ENCODE assay signal across 8 cellular contexts in the genomic region with DNA sequence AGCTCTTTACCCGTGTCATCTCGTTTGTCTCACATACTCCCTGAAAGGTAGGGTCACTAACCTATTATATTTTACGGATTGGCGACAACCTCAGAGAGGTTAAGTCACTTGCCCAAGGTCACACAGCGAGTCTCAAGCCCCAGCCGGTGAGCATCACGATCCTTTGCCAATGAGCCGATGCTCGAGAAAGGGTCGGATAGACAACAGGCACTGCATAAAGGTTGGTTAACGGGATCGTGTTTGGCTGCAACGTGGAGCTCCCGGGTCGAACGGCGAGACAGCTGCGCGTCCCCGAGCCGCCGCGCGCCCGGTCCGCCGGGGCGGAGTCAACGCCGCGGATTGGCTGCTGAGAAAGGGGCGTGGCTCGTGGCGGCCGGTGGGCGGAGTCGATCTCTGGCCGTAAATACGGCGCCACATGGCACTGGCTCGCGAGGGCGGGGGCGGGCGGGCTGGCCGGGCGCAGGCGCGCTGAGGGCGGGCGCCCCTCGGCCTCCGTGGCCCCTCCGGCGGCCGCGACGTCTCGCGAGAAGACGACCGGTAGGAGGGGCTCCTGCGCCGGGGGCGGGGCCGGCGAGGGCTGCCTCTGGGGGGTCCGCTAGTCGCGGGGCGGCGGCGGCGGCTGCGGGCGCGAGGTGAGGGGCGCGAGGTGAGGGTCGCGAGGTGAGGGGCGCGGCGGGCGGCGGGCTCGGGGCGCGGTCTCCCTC. TPM values are rescaled to one million over a fixed set of nuclear protein-coding genes. Genes with fewer than 3 reads are reported as not detected.
A peak's percentile ranks its signal among the peaks of the same experiment; 100 is the strongest.
DNase-seq lines count a peak whose midpoint lies in the region; ATAC-seq and TF ChIP-seq lines count a peak whose summit lies in the region.

A gene (plus strand): TSS at position 598 of the 704 bp plus-strand sequence. CDS start 29,029 bp downstream, outside the sequence.

- WGBS in smooth muscle cell (ENCODE audit: low lambda C conversion rate), result 3% methylated on average over 71 of the region's 89 CpGs

- peak within 1 kb of the TSS; percentile 64 for H2AFZ ChIP-seq in smooth muscle cell (ENCODE audit: low read depth)

- H3K27me3 ChIP-seq in smooth muscle cell (ENCODE audit: low read depth), result no peaks in the 10 kb centered on the region

- H3K36me3 Mint-ChIP-seq in immature natural killer cell, result peaks cover 6 to 8% (median 6%) of the 10 kb centered on the region in 3 donors

- H3K79me2 ChIP-seq in smooth muscle cell (ENCODE audit: low read depth), result peaks cover 19% of the 10 kb centered on the region

- no peaks in the 10 kb centered on the region for H3K36me3 ChIP-seq in smooth muscle cell (ENCODE audit: low read depth)

- H3K4me3 ChIP-seq in smooth muscle cell, result peak within 1 kb of the TSS; percentile 73

- no peaks in the 10 kb centered on the region for H3K9me3 Mint-ChIP-seq in immature natural killer cell

- H3K4me1 Mint-ChIP-seq in immature natural killer cell, result peaks cover 59 to 67% of the 10 kb centered on the region in 2 donors

- H3F3A ChIP-seq in smooth muscle cell (ENCODE audit: low read depth), result peaks cover 24% of the 10 kb centered on the region

- ATAC-seq in GM18867 (IDR thresholded peaks at IDR 0.05; ENCODE audit: unreplicated experiment) (peak; percentile 42), HG03159 (IDR thresholded peaks at IDR 0.05; ENCODE audit: unreplicated experiment) (peak; percentile 42)

- peak within 1 kb of the TSS; percentile 97 to 100 (median 98) for H3K27ac Mint-ChIP-seq in immature natural killer cell

- peak within 1 kb of the TSS; percentile 40 for H3K27ac ChIP-seq in smooth muscle cell (ENCODE audit: low read depth)

- peak within 1 kb of the TSS; percentile 93 to 99 (median 96) for H3K4me3 Mint-ChIP-seq in immature natural killer cell

- peaks cover 17 to 29% (median 18%) of the 10 kb centered on the region in 3 donors for H3K27me3 Mint-ChIP-seq in immature natural killer cell (ENCODE audit: low read depth in 3 of 3)

- no peaks in the 10 kb centered on the region for H3K9me3 ChIP-seq in smooth muscle cell (replicated peaks; ENCODE audit: low read depth)

- peak within 1 kb of the TSS; percentile 88 for H3K4me2 ChIP-seq in smooth muscle cell

- DNase-seq in A172 (ENCODE audit: low spot score) (peak; percentile 84), NCI-H2227 treated with DMSO at 0.1 percent for 48 hours (lab: John Stamatoyannopoulos, UW) (peak; percentile 89), immature natural killer cell (peak; percentile 95 to 97 (median 96)), smooth muscle cell (lab: John Stamatoyannopoulos, UW; ENCODE audit: unreplicated experiment) (peak; percentile 83)
- peak; percentile 85 for DNase-seq in activated CD4-positive, CD25-positive, alpha-beta regulatory T cell treated with anti-CD3 and anti-CD28 coated beads, Interleukin-2, amount 50 U/mL, for 16 hours (ENCODE audit: low read depth, low spot score)
- peak; percentile 93 for DNase-seq in central memory CD4-positive, alpha-beta T cell

- peak within 1 kb of the TSS; percentile 80 for H3K9ac ChIP-seq in smooth muscle cell (ENCODE audit: low read depth)

- peaks cover 11% of the 10 kb centered on the region for H4K20me1 ChIP-seq in smooth muscle cell (ENCODE audit: low read depth)

- TF ChIP-seq CTCF in smooth muscle cell (IDR thresholded peaks at IDR 0.05; ENCODE audit: borderline replicate concordance, insufficient read depth, poor library complexity, severe bottlenecking), result no peak

- peaks cover 8% of the 10 kb centered on the region for H3K4me1 ChIP-seq in smooth muscle cell (ENCODE audit: low read depth)

RNA-seq across cellular contexts. Expression of the gene that starts here (rescaled TPM):
- total RNA-seq in A172 (2014; rRNA removed; shearing (Covaris generic)), result 9.8 and 17.3 TPM in 2 replicates
- polyA plus RNA-seq in immature natural killer cell (100 to 1,000 TPM in 1 of 3 donors, 10 to 100 TPM in 2; 88.9 to 172 (median 93.4) TPM), smooth muscle cell (15.0 and 19.7 TPM in 2 replicates)
- total RNA-seq in smooth muscle cell, result 7.5 and 10.1 TPM in 2 replicates

Comparison
In these comparisons a context has a peak if more than half of its experiments do, and no peak if none do; other contexts are left out.
1. Peak in every context shown above with its lines: DNase-seq, ATAC-seq, H3K4me3 ChIP-seq and H3K27ac ChIP-seq.